Comparison of ENCODE assay signal across 3 cellular contexts in the genomic region with DNA sequence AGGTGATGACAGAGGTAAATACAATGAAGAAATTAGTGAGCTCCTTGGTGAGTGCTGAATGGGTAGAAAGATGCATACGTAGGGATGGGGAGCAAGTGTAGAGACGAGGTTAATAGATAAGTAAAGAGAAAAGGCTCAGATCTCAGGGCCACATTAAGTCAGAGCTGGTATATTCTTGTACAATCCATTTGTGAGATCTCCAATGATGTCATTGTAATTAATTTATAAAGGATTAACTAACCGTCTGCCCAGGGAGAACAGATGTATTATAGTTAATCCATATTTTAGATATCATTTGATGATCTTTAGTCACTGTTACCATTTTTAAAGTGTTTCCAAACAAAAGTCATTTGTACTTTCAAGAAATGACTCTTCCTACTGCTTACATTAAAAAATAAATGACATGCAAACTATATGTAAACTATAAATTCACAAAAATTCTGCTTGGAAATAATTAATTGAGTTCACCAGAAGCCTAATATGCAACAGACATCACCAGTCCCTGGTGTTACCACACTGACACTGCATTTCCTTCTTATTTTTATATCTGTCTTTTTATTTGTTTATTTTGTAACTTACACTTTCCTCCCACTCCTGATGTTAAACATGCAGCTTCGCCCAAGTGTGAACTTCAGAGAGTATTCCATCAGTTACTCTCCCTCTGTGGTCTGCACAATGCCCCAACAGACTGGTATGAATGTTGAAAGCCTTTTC.
TF ChIP-seq lines count a peak whose summit lies in the region.

No MANE protein-coding gene starts in this region.

TF ChIP-seq in SK-N-SH, 30 proteins besides CTCF, POLR2A, EP300 and RAD21 (continues in another document):
- TF ChIP-seq MEF2A (IDR thresholded peaks at IDR 0.05; ENCODE audit: borderline replicate concordance, low read depth) (no peak), FOSL2 (IDR thresholded peaks at IDR 0.05; ENCODE audit: borderline replicate concordance, low read depth) (no peak), TCF12 (IDR thresholded peaks at IDR 0.05) (no peak), FOXM1 (IDR thresholded peaks at IDR 0.05; ENCODE audit: low read depth) (no peak), SIN3A (IDR thresholded peaks at IDR 0.05; ENCODE audit: borderline replicate concordance, low read depth, low read length) (no peak), RXRA (IDR thresholded peaks at IDR 0.05; ENCODE audit: borderline replicate concordance, low read depth) (no peak), SMC3 (IDR thresholded peaks at IDR 0.05; ENCODE audit: low read depth, low read length) (no peak), RCOR1 (IDR thresholded peaks at IDR 0.05; ENCODE audit: low read length) (no peak), TAF1 (IDR thresholded peaks at IDR 0.05; ENCODE audit: borderline replicate concordance, low read depth, low read length) (no peak), JUND (IDR thresholded peaks at IDR 0.05) (no peak), NFIC (IDR thresholded peaks at IDR 0.05; ENCODE audit: borderline replicate concordance) (no peak), CHD2 (IDR thresholded peaks at IDR 0.05; ENCODE audit: low read length, partially characterized antibody) (no peak)
- TF ChIP-seq, protein P1, sequence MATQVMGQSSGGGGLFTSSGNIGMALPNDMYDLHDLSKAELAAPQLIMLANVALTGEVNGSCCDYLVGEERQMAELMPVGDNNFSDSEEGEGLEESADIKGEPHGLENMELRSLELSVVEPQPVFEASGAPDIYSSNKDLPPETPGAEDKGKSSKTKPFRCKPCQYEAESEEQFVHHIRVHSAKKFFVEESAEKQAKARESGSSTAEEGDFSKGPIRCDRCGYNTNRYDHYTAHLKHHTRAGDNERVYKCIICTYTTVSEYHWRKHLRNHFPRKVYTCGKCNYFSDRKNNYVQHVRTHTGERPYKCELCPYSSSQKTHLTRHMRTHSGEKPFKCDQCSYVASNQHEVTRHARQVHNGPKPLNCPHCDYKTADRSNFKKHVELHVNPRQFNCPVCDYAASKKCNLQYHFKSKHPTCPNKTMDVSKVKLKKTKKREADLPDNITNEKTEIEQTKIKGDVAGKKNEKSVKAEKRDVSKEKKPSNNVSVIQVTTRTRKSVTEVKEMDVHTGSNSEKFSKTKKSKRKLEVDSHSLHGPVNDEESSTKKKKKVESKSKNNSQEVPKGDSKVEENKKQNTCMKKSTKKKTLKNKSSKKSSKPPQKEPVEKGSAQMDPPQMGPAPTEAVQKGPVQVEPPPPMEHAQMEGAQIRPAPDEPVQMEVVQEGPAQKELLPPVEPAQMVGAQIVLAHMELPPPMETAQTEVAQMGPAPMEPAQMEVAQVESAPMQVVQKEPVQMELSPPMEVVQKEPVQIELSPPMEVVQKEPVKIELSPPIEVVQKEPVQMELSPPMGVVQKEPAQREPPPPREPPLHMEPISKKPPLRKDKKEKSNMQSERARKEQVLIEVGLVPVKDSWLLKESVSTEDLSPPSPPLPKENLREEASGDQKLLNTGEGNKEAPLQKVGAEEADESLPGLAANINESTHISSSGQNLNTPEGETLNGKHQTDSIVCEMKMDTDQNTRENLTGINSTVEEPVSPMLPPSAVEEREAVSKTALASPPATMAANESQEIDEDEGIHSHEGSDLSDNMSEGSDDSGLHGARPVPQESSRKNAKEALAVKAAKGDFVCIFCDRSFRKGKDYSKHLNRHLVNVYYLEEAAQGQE (IDR thresholded peaks at IDR 0.05; ENCODE audit: low read depth, low read length) = no peak
- TF ChIP-seq, protein P2, sequence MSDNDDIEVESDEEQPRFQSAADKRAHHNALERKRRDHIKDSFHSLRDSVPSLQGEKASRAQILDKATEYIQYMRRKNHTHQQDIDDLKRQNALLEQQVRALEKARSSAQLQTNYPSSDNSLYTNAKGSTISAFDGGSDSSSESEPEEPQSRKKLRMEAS (IDR thresholded peaks at IDR 0.05; ENCODE audit: low read depth) = no peak
- TF ChIP-seq, protein P3, sequence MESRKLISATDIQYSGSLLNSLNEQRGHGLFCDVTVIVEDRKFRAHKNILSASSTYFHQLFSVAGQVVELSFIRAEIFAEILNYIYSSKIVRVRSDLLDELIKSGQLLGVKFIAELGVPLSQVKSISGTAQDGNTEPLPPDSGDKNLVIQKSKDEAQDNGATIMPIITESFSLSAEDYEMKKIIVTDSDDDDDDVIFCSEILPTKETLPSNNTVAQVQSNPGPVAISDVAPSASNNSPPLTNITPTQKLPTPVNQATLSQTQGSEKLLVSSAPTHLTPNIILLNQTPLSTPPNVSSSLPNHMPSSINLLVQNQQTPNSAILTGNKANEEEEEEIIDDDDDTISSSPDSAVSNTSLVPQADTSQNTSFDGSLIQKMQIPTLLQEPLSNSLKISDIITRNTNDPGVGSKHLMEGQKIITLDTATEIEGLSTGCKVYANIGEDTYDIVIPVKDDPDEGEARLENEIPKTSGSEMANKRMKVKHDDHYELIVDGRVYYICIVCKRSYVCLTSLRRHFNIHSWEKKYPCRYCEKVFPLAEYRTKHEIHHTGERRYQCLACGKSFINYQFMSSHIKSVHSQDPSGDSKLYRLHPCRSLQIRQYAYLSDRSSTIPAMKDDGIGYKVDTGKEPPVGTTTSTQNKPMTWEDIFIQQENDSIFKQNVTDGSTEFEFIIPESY (IDR thresholded peaks at IDR 0.05; ENCODE audit: borderline replicate concordance, low read depth) = no peak

TF ChIP-seq in SK-N-SH treated with all-trans-retinoic acid at 6 μM for 48 hours, 23 proteins besides CTCF, POLR2A, EP300 and RAD21 (continues in another document):
- TF ChIP-seq ZC3H10 (CRISPR knock-in tag; IDR thresholded peaks at IDR 0.05) (no peak), OSR1 (CRISPR knock-in tag; IDR thresholded peaks at IDR 0.05) (no peak), ARNTL (CRISPR knock-in tag; IDR thresholded peaks at IDR 0.05; ENCODE audit: borderline replicate concordance, low read depth) (no peak), ISL1 (CRISPR knock-in tag; IDR thresholded peaks at IDR 0.05) (no peak), CSDC2 (CRISPR knock-in tag; IDR thresholded peaks at IDR 0.05) (no peak), ZNF8 (CRISPR knock-in tag; IDR thresholded peaks at IDR 0.05) (no peak)
- TF ChIP-seq, protein P4, sequence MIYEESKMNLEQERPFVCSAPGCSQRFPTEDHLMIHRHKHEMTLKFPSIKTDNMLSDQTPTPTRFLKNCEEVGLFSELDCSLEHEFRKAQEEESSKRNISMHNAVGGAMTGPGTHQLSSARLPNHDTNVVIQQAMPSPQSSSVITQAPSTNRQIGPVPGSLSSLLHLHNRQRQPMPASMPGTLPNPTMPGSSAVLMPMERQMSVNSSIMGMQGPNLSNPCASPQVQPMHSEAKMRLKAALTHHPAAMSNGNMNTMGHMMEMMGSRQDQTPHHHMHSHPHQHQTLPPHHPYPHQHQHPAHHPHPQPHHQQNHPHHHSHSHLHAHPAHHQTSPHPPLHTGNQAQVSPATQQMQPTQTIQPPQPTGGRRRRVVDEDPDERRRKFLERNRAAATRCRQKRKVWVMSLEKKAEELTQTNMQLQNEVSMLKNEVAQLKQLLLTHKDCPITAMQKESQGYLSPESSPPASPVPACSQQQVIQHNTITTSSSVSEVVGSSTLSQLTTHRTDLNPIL (CRISPR knock-in tag; IDR thresholded peaks at IDR 0.05; ENCODE audit: low read depth) = no peak
- TF ChIP-seq, protein P5, sequence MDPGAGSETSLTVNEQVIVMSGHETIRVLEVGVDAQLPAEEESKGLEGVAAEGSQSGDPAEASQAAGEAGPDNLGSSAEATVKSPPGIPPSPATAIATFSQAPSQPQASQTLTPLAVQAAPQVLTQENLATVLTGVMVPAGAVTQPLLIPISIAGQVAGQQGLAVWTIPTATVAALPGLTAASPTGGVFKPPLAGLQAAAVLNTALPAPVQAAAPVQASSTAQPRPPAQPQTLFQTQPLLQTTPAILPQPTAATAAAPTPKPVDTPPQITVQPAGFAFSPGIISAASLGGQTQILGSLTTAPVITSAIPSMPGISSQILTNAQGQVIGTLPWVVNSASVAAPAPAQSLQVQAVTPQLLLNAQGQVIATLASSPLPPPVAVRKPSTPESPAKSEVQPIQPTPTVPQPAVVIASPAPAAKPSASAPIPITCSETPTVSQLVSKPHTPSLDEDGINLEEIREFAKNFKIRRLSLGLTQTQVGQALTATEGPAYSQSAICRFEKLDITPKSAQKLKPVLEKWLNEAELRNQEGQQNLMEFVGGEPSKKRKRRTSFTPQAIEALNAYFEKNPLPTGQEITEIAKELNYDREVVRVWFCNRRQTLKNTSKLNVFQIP (CRISPR knock-in tag; IDR thresholded peaks at IDR 0.05; ENCODE audit: borderline replicate concordance, low read depth) = no peak
- TF ChIP-seq, protein P6, sequence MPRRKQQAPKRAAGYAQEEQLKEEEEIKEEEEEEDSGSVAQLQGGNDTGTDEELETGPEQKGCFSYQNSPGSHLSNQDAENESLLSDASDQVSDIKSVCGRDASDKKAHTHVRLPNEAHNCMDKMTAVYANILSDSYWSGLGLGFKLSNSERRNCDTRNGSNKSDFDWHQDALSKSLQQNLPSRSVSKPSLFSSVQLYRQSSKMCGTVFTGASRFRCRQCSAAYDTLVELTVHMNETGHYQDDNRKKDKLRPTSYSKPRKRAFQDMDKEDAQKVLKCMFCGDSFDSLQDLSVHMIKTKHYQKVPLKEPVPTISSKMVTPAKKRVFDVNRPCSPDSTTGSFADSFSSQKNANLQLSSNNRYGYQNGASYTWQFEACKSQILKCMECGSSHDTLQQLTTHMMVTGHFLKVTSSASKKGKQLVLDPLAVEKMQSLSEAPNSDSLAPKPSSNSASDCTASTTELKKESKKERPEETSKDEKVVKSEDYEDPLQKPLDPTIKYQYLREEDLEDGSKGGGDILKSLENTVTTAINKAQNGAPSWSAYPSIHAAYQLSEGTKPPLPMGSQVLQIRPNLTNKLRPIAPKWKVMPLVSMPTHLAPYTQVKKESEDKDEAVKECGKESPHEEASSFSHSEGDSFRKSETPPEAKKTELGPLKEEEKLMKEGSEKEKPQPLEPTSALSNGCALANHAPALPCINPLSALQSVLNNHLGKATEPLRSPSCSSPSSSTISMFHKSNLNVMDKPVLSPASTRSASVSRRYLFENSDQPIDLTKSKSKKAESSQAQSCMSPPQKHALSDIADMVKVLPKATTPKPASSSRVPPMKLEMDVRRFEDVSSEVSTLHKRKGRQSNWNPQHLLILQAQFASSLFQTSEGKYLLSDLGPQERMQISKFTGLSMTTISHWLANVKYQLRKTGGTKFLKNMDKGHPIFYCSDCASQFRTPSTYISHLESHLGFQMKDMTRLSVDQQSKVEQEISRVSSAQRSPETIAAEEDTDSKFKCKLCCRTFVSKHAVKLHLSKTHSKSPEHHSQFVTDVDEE (CRISPR knock-in tag; IDR thresholded peaks at IDR 0.05) = no peak

TF ChIP-seq in H1, 55 proteins besides CTCF, POLR2A, EP300 and RAD21:
- TF ChIP-seq POLR2AphosphoS5 (IDR thresholded peaks at IDR 0.05; ENCODE audit: low read depth, low read length) (no peak), SAP30 (IDR thresholded peaks at IDR 0.05; ENCODE audit: insufficient read depth, insufficient replicate concordance, low read length) (no peak), POU5F1 (IDR thresholded peaks at IDR 0.05; ENCODE audit: low read depth, low read length) (no peak), TCF12 (IDR thresholded peaks at IDR 0.05; ENCODE audit: low read depth, low read length) (no peak), CHD1 (IDR thresholded peaks at IDR 0.05; ENCODE audit: low read depth, low read length) (no peak), TBP (IDR thresholded peaks at IDR 0.05; ENCODE audit: low read depth, low read length) (no peak), BRCA1 (IDR thresholded peaks at IDR 0.05; ENCODE audit: low read depth, low read length) (no peak)
TF ChIP-seq in H1: peak in this region for 0.
